23 cellular contexts compared by ENCODE assay signal in the genomic region with DNA sequence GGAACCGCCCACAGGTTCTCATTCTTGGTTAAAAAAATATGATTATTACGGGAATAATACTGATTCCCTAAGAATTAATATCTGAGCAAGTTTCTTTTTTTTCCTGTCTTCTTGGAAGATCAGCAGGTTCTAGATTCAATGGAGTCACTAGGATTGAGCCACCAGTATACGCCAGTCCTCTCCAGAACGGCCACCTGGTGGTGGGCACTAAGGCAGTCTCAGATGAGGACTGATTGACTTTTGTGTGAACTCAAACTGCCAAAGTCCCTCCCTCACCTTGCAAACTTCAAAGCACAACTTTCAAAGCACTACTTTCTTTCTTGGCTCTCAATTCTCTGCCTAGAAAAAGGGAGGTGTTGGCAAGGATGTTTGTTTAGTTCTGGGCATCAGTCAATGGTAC. TPM values are rescaled to one million over a fixed set of nuclear protein-coding genes. Genes with fewer than 3 reads are reported as not detected.
"Had no signal": no experiment of that assay in that cellular context is flagged by ENCODE, and none has a peak within 500 bp of the region (broad histone marks: within the 10 kb centered on the region; RNA-seq: fewer than 3 reads in every experiment).

No MANE protein-coding gene starts in this region.

- H3K27ac Mint-ChIP-seq: activated CD8-positive, alpha-beta memory T cell treated with anti-CD3 and anti-CD28 coated beads, Interleukin-2, amount 10 ng/mL, durations not matched to agents 7 days and 5 days; activated naive CD4-positive, alpha-beta T cell treated with anti-CD3 and anti-CD28 coated beads, Interleukin-2, amount 10 ng/mL, durations not matched to agents 7 days and 5 days; activated T-helper 2 cell treated with anti-CD3 and anti-CD28 coated beads, Interferon-gamma antibody, Interleukin-2, Interleukin-4, amounts not matched to agents 10 μg/mL and 5 μg/mL and 100 μg/mL, durations not matched to agents 14 hours and 24 hours and 36 hours; stimulated activated naive CD8-positive, alpha-beta T cell treated with anti-CD3 and anti-CD28 coated beads, Interleukin-15, amount 100 ng/mL, for 72 hours had no signal

- H3K36me3 Mint-ChIP-seq: activated CD8-positive, alpha-beta memory T cell treated with anti-CD3 and anti-CD28 coated beads, Interleukin-2, amount 10 ng/mL, durations not matched to agents 7 days and 5 days; activated naive CD4-positive, alpha-beta T cell treated with anti-CD3 and anti-CD28 coated beads, Interleukin-2, amount 10 ng/mL, durations not matched to agents 7 days and 5 days had no signal

- ATAC-seq: activated CD8-positive, alpha-beta memory T cell treated with anti-CD3 and anti-CD28 coated beads, Interleukin-2, amount 10 ng/mL, durations not matched to agents 7 days and 5 days; gastrocnemius medialis; heart left ventricle; left cardiac atrium; lower lobe of right lung; stimulated activated naive CD8-positive, alpha-beta T cell treated with anti-CD3 and anti-CD28 coated beads, Interleukin-15, amount 100 ng/mL, for 72 hours had no signal

- H3K9me3 ChIP-seq: gastrocnemius medialis, heart left ventricle, lower lobe of right lung, sigmoid colon, testis, upper lobe of left lung had no signal

- H3K4me3 ChIP-seq: gastrocnemius medialis, heart left ventricle, lower lobe of right lung, sigmoid colon, testis, upper lobe of left lung had no signal

- DNase-seq: activated CD4-positive, alpha-beta T cell treated with anti-CD3 and anti-CD28 coated beads, Interleukin-2, amount 50 U/mL, for 48 hours; activated CD8-positive, alpha-beta memory T cell treated with anti-CD3 and anti-CD28 coated beads, Interleukin-2, amount 10 ng/mL, durations not matched to agents 7 days and 5 days; activated naive CD4-positive, alpha-beta T cell treated with anti-CD3 and anti-CD28 coated beads, Interleukin-2, amount 10 ng/mL, durations not matched to agents 7 days and 5 days; activated T-cell treated with anti-CD3 and anti-CD28 coated beads, Interleukin-2, amount 50 U/mL, for 1 hour; effector memory CD4-positive, alpha-beta T cell; gastrocnemius medialis; heart left ventricle; left cardiac atrium; lower lobe of right lung; midbrain; sigmoid colon; stimulated activated CD4-positive, alpha-beta T cell treated with anti-CD3 and anti-CD28 coated beads, Interleukin-1b, Interleukin-23, amount 100 ng/mL, for 48 hours; stimulated activated naive CD8-positive, alpha-beta T cell treated with anti-CD3 and anti-CD28 coated beads, Interleukin-15, amount 100 ng/mL, for 72 hours; testis; upper lobe of left lung had no signal

- H3K9me3 Mint-ChIP-seq: activated naive CD4-positive, alpha-beta T cell treated with anti-CD3 and anti-CD28 coated beads, Interleukin-2, amount 10 ng/mL, durations not matched to agents 7 days and 5 days; activated T-helper 2 cell treated with anti-CD3 and anti-CD28 coated beads, Interferon-gamma antibody, Interleukin-2, Interleukin-4, amounts not matched to agents 10 μg/mL and 5 μg/mL and 100 μg/mL, durations not matched to agents 14 hours and 24 hours and 36 hours; central memory CD8-positive, alpha-beta T cell; stimulated activated naive CD8-positive, alpha-beta T cell treated with anti-CD3 and anti-CD28 coated beads, Interleukin-15, amount 100 ng/mL, for 72 hours had no signal

- H3K4me3 Mint-ChIP-seq: activated CD8-positive, alpha-beta memory T cell treated with anti-CD3 and anti-CD28 coated beads, Interleukin-2, amount 10 ng/mL, durations not matched to agents 7 days and 5 days; activated naive CD4-positive, alpha-beta T cell treated with anti-CD3 and anti-CD28 coated beads, Interleukin-2, amount 10 ng/mL, durations not matched to agents 7 days and 5 days; central memory CD8-positive, alpha-beta T cell; stimulated activated naive CD8-positive, alpha-beta T cell treated with anti-CD3 and anti-CD28 coated beads, Interleukin-15, amount 100 ng/mL, for 72 hours had no signal

- H3K36me3 ChIP-seq: gastrocnemius medialis, heart left ventricle, lower lobe of right lung, sigmoid colon, upper lobe of left lung had no signal

- H3K27me3 ChIP-seq: gastrocnemius medialis, heart left ventricle, sigmoid colon, testis, upper lobe of left lung had no signal

- H3K27ac ChIP-seq: epithelial cell of prostate, gastrocnemius medialis, heart left ventricle, lower lobe of right lung, sigmoid colon, testis, upper lobe of left lung, VCaP had no signal

RNA-seq across cellular contexts. Expression of gene ALOX5AP, which starts 33.3 kb away (rescaled TPM):
- total RNA-seq: myocyte, osteocyte, pulmonary artery endothelial cell had no signal
- polyA plus RNA-seq: neural cell had no signal
